Comparison of ENCODE assay signal across 1 cellular context in the genomic region with DNA sequence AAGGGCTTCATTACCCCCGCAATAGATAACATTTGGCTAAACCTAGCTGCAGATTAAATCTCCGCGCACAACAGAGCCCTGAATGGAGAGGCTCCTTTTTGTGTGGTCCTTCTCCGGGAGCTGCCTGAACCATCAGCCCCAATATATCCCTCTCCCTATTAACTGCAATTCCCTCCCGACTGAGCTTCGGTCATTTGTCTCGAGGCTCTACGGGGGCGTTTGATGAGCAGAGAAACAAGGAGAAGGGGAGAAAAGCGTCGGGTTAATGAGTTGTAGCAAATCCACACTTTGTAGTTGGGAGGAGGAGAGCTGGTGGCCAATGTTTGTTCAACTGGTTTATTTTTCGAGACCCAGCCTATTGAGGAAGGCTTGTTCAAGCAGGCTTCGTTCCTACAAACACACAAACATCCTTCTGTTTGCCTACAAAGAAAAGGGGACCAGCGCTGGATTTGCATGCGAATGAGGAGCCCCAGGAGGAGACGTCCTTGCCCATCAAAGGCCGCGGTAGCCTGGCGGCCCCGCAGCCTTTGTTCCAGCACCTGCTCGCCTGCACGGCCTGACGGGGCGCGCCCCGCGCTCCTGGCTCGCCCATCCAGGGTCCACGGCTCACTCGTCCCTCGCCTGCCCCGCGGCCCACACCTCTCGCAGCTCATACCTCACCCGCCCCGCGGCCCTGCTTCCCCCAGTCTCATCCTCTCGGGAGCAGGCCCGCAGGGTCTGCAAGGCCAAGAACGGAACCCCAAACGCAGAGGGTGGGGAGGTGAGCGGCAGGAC.
TF ChIP-seq lines count a peak whose summit lies in the region.

No MANE protein-coding gene starts in this region.

TF ChIP-seq in HEK293, 187 proteins besides CTCF, POLR2A, EP300 and RAD21:
- TF ChIP-seq ZNF777 (tag by site-specific recombination; IDR thresholded peaks at IDR 0.05; ENCODE audit: borderline replicate concordance) (no peak), ZNF266 (tag by site-specific recombination; IDR thresholded peaks at IDR 0.05; ENCODE audit: low read depth) (no peak), ZBTB17 (tag by site-specific recombination; IDR thresholded peaks at IDR 0.05) (0 out of 2 replicates have a peak, but pooled peaks have one; percentile 10), ZEB2 (tag by site-specific recombination; IDR thresholded peaks at IDR 0.05) (no peak), ZNF311 (tag by site-specific recombination; IDR thresholded peaks at IDR 0.05; ENCODE audit: borderline replicate concordance) (no peak), ZNF335 (tag by site-specific recombination; conservative IDR thresholded peaks at IDR 0.05) (no peak), ZNF629 (tag by site-specific recombination; IDR thresholded peaks at IDR 0.05) (no peak), ZNF202 (tag by site-specific recombination; IDR thresholded peaks at IDR 0.05; ENCODE audit: borderline replicate concordance) (peak; percentile 94), ZNF394 (tag by site-specific recombination; IDR thresholded peaks at IDR 0.05; ENCODE audit: borderline replicate concordance) (no peak), KLF8 (tag by site-specific recombination; IDR thresholded peaks at IDR 0.05) (no peak), ZNF280D (tag by site-specific recombination; IDR thresholded peaks at IDR 0.05) (no peak), ZNF837 (tag by site-specific recombination; IDR thresholded peaks at IDR 0.05) (no peak), ZNF426 (tag by site-specific recombination; IDR thresholded peaks at IDR 0.05) (no peak), ZNF214 (tag by site-specific recombination; IDR thresholded peaks at IDR 0.05; ENCODE audit: borderline replicate concordance) (no peak), ZNF221 (tag by site-specific recombination; IDR thresholded peaks at IDR 0.05; ENCODE audit: borderline replicate concordance) (no peak), ZNF19 (tag by site-specific recombination; IDR thresholded peaks at IDR 0.05; ENCODE audit: low read depth) (no peak), ZBTB26 (tag by site-specific recombination; optimal IDR thresholded peaks at IDR 0.05) (no peak)
- TF ChIP-seq, protein P1, sequence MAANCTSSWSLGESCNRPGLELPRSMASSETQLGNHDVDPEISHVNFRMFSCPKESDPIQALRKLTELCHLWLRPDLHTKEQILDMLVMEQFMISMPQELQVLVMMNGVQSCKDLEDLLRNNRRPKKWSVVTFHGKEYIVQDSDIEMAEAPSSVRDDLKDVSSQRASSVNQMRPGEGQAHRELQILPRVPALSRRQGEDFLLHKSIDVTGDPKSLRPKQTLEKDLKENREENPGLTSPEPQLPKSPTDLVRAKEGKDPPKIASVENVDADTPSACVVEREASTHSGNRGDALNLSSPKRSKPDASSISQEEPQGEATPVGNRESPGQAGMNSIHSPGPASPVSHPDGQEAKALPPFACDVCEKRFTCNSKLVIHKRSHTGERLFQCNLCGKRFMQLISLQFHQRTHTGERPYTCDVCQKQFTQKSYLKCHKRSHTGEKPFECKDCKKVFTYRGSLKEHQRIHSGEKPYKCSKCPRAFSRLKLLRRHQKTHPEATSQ (tag by site-specific recombination; IDR thresholded peaks at IDR 0.05), result no peak
- TF ChIP-seq, protein P2, sequence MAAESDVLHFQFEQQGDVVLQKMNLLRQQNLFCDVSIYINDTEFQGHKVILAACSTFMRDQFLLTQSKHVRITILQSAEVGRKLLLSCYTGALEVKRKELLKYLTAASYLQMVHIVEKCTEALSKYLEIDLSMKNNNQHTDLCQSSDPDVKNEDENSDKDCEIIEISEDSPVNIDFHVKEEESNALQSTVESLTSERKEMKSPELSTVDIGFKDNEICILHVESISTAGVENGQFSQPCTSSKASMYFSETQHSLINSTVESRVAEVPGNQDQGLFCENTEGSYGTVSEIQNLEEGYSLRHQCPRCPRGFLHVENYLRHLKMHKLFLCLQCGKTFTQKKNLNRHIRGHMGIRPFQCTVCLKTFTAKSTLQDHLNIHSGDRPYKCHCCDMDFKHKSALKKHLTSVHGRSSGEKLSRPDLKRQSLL (tag by site-specific recombination; IDR thresholded peaks at IDR 0.05), result 0 out of 2 replicates have a peak, but pooled peaks have one; percentile 49
- TF ChIP-seq, protein P3, sequence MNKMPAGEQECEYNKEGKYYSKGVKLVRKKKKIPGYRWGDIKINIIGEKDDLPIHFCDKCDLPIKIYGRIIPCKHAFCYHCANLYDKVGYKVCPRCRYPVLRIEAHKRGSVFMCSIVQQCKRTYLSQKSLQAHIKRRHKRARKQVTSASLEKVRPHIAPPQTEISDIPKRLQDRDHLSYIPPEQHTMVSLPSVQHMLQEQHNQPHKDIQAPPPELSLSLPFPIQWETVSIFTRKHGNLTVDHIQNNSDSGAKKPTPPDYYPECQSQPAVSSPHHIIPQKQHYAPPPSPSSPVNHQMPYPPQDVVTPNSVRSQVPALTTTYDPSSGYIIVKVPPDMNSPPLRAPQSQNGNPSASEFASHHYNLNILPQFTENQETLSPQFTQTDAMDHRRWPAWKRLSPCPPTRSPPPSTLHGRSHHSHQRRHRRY (tag by site-specific recombination; IDR thresholded peaks at IDR 0.05), result no peak
TF ChIP-seq in HEK293: peak in this region for 3.
